13 cellular contexts compared by ENCODE assay signal in genomic region chr1:222798111-222798510, GRCh38. TPM values are rescaled to one million over a fixed set of nuclear protein-coding genes. Genes with fewer than 3 reads are reported as not detected.
A peak's percentile ranks its signal among the peaks of the same experiment; 100 is the strongest.
DNase-seq lines count a peak whose midpoint lies in the region; FAIRE-seq and TF ChIP-seq lines count a peak whose summit lies in the region.
"Had no signal": no experiment of that assay in that cellular context is flagged by ENCODE, and none has a peak within 500 bp of the region (broad histone marks: within the 10 kb centered on the region; RNA-seq: fewer than 3 reads in every experiment).

No MANE protein-coding gene starts in this region.

- FAIRE-seq in urothelium cell line (lab: Jason Lieb, UNC): no peak

- peaks cover 13% of the 10 kb centered on the region for H3K4me1 ChIP-seq in SJSA1 (replicated peaks)

- no peaks in the 10 kb centered on the region for H3K36me3 ChIP-seq in SJSA1

- H3K27me3 ChIP-seq in SJSA1 (replicated peaks): no peaks in the 10 kb centered on the region

- no peaks in the 10 kb centered on the region for H3K9me3 ChIP-seq in SJSA1 (replicated peaks)

- DNase-seq in stimulated activated CD4-positive, alpha-beta T cell treated with anti-CD3 and anti-CD28 coated beads, Interleukin-15, amount 100 ng/mL, for 24 hours: peak; percentile 17
- DNase-seq in stimulated activated CD4-positive, alpha-beta T cell treated with anti-CD3 and anti-CD28 coated beads, Interleukin-2, amount 100 ng/mL, for 24 hours: no peak
- DNase-seq in SJSA1 (ENCODE audit: low read depth in 1 of 2, low spot score in 2 of 2) (peak; percentile 65 to 78), fibroblast of villous mesenchyme (ENCODE audit: low read depth) (peak; percentile 27), urothelium cell line (ENCODE audit: low spot score) (peak; percentile 53), caudate nucleus (lab: John Stamatoyannopoulos, UW) (no peak), RPMI8226 (no peak), G401 (ENCODE audit: low spot score) (no peak)
- DNase-seq: activated naive CD8-positive, alpha-beta T cell treated with anti-CD3 and anti-CD28 coated beads, Interleukin-2, amount 10 ng/mL, durations not matched to agents 7 days and 5 days; C1 segment of cervical spinal cord; NCI-H1105; NK-92 treated with Interleukin-12 subunit alpha and Interleukin-12 subunit beta, amount 100 ng/mL, for 24 hours had no signal

- no peak for TF ChIP-seq CTCF in fibroblast of villous mesenchyme (IDR thresholded peaks at IDR 0.05; ENCODE audit: insufficient read depth, low read depth, low read length)

- in situ Hi-C loops in G401 (cut with HindIII; ENCODE audit: low sequenced_read_pairs): no loop called here

- no peak overlapping the region for H3K4me3 ChIP-seq in SJSA1
- H3K4me3 ChIP-seq in fibroblast of villous mesenchyme (ENCODE audit: low read depth, low read length): no peak overlapping the region

- H3K27ac ChIP-seq in SJSA1 (no peak overlapping the region), caudate nucleus (ENCODE audit: low read depth, low read length) (no peak overlapping the region)
- H3K27ac ChIP-seq: epithelial cell of prostate had no signal

RNA-seq across cellular contexts. Expression of gene DISP1, which starts 16.7 kb away (rescaled TPM):
- total RNA-seq in SJSA1 (2014; rRNA removed; shearing (Covaris generic)): 3.7 and 5.2 TPM in 2 replicates
- total RNA-seq in fibroblast of villous mesenchyme: 3.5 and 4.2 TPM in 2 replicates
- 1.1 and 1.8 TPM in 2 replicates for total RNA-seq in G401 (2014; rRNA removed; shearing (Covaris generic))

Comparison
In these comparisons a context has a peak if more than half of its experiments do, and no peak if none do; other contexts are left out.
1. DNase-seq: peak in stimulated activated CD4-positive, alpha-beta T cell treated with anti-CD3 and anti-CD28 coated beads, Interleukin-15, amount 100 ng/mL, for 24 hours (single experiment), SJSA1 (2 of 2), fibroblast of villous mesenchyme (single experiment) and urothelium cell line (single experiment); none in stimulated activated CD4-positive, alpha-beta T cell treated with anti-CD3 and anti-CD28 coated beads, Interleukin-2, amount 100 ng/mL, for 24 hours (0 of 2), caudate nucleus (0 of 61), RPMI8226 (single experiment) and G401 (single experiment).